In genomic region chr16:88303405-88303804, GRCh38 we compare ENCODE assay signal across 12 cellular contexts.
"Had no signal": no experiment of that assay in that cellular context is flagged by ENCODE, and none has a peak within 500 bp of the region (broad histone marks: within the 10 kb centered on the region; RNA-seq: fewer than 3 reads in every experiment).

No MANE protein-coding gene starts in this region.

- H3K27ac ChIP-seq: pancreas, VCaP had no signal

- H3K27me3 ChIP-seq: pancreas, transverse colon had no signal

- H3K4me1 ChIP-seq: pancreas had no signal

- ATAC-seq: activated CD4-positive, alpha-beta T cell treated with anti-CD3 and anti-CD28 coated beads for 36 hours; activated CD8-positive, alpha-beta T cell treated with anti-CD3 and anti-CD28 coated beads, Interleukin-2, amount 10 ng/mL, durations not matched to agents 7 days and 5 days; activated naive CD8-positive, alpha-beta T cell treated with anti-CD3 and anti-CD28 coated beads, Interleukin-2, amount 50 U/mL, for 24 hours; effector memory CD8-positive, alpha-beta T cell; stimulated activated memory B cell treated with anti-CD40 and anti-IgM and Interleukin-4, amounts not matched to agents 10 μg/mL and 1 μg/mL and 100 μg/mL, for 72 hours had no signal

- H3K4me3 ChIP-seq: pancreas, skin epidermis, transverse colon had no signal

- H3K36me3 ChIP-seq: pancreas, transverse colon had no signal

- DNase-seq: activated CD4-positive, alpha-beta T cell treated with anti-CD3 and anti-CD28 coated beads for 36 hours; activated CD8-positive, alpha-beta T cell treated with anti-CD3 and anti-CD28 coated beads, Interleukin-2, amount 10 ng/mL, durations not matched to agents 7 days and 5 days; activated naive CD4-positive, alpha-beta T cell; activated naive CD8-positive, alpha-beta T cell treated with anti-CD3 and anti-CD28 coated beads, Interleukin-2, amount 50 U/mL, for 24 hours; effector memory CD8-positive, alpha-beta T cell; hypothalamus; T1000; transverse colon had no signal

- H3K9me3 ChIP-seq: pancreas, transverse colon had no signal
